12 cellular contexts compared by ENCODE assay signal in genomic region chr4:182764137-182764536, GRCh38.
"Had no signal": no experiment of that assay in that cellular context is flagged by ENCODE, and none has a peak within 500 bp of the region (broad histone marks: within the 10 kb centered on the region; RNA-seq: fewer than 3 reads in every experiment).

No MANE protein-coding gene starts in this region.

- DNase-seq: activated CD4-positive, alpha-beta memory T cell treated with anti-CD3 and anti-CD28 coated beads for 36 hours; activated CD4-positive, alpha-beta T cell treated with anti-CD3 and anti-CD28 coated beads for 1 hour; activated effector memory CD4-positive, alpha-beta T cell treated with anti-CD3 and anti-CD28 coated beads, Interleukin-2, amount 50 U/mL, for 16 hours; activated T-cell treated with anti-CD3 and anti-CD28 coated beads, Interleukin-2, amount 50 U/mL, for 4 hours; gastrocnemius medialis; heart right ventricle; left ventricle myocardium superior; pancreas; stimulated activated CD4-positive, alpha-beta T cell treated with anti-CD3 and anti-CD28 coated beads, Interleukin-15, amount 100 ng/mL, for 24 hours; stimulated activated CD4-positive, alpha-beta T cell treated with anti-CD3 and anti-CD28 coated beads, Interleukin-4, amount 100 ng/mL, for 24 hours had no signal

- H3K27me3 ChIP-seq: breast epithelium, gastrocnemius medialis, pancreas had no signal

- H3K4me1 ChIP-seq: breast epithelium, gastrocnemius medialis, heart right ventricle, pancreas had no signal

- ATAC-seq: activated T-cell treated with anti-CD3 and anti-CD28 coated beads, Interleukin-2, amount 50 U/mL, for 4 hours; gastrocnemius medialis; heart right ventricle; left ventricle myocardium superior; pancreas had no signal

- H3K27ac ChIP-seq: breast epithelium, gastrocnemius medialis, heart right ventricle, pancreas, thoracic aorta had no signal
